8 cellular contexts compared by ENCODE assay signal in genomic region chr16:50210266-50211038, GRCh38. TPM values are rescaled to one million over a fixed set of nuclear protein-coding genes. Genes with fewer than 3 reads are reported as not detected.
DNase-seq lines count a peak whose midpoint lies in the region; ATAC-seq and TF ChIP-seq lines count a peak whose summit lies in the region.

No MANE protein-coding gene starts in this region.

- CTCF ChIA-PET in AG04449 (lab: Yijun Ruan, JAX), result interaction anchor here (0.6 to 13.0 kb wide), 64 partner anchors 9 to 803 kb away, joined by 3 to 249 read pairs (median 5); partner anchors contain the start of genes CNEP1R1 and HEATR3

- POLR2A ChIA-PET in AG04449 (lab: Yijun Ruan, JAX), result interaction anchor here (1.0 to 1.8 kb wide), 2 partner anchors 58 to 185 kb away, joined by 4 to 7 read pairs; partner anchors contain the start of gene CNEP1R1

- H3K36me3 ChIP-seq in colonic mucosa (no peaks in the 10 kb centered on the region), left lung (peaks cover 0 to 25% of the 10 kb centered on the region in 2 donors)

- H3K4me3 ChIP-seq in AG04449 (ENCODE audit: low read depth, low read length), result no peak overlapping the region
- H3K4me3 ChIP-seq in colonic mucosa, result no peak overlapping the region
- no peak overlapping the region for H3K4me3 ChIP-seq in left lung

- H3K9me3 ChIP-seq in colonic mucosa (no peaks in the 10 kb centered on the region), left lung (no peaks in the 10 kb centered on the region)

- H3K27me3 ChIP-seq in colonic mucosa (no peaks in the 10 kb centered on the region), left lung (no peaks in the 10 kb centered on the region)

- H3K27ac ChIP-seq in colonic mucosa (peak overlapping the region; percentile 46), left lung (peak overlapping the region; percentile 20 to 50)

- peak overlapping the region in 1 of 2 donors; percentile 13 for H3K9ac ChIP-seq in colonic mucosa (ENCODE audit: low read depth in 2 of 2, low read length in 2 of 2)

- intact Hi-C loops in colonic mucosa (cut with DNase I), result loop anchor here (5.0 to 10.0 kb wide), 2 partner anchors 143 to 454 kb away; partner anchors contain the start of gene HEATR3
- intact Hi-C loops in left lung (cut with DNase I), result loop anchor here in 1 of 2 donors (10.0 kb wide), 1 partner anchor 186 kb away; the partner anchor contains the start of gene CNEP1R1

- H3K4me1 ChIP-seq in colonic mucosa (peaks cover 20% of the 10 kb centered on the region), left lung (peaks cover 21 to 44% of the 10 kb centered on the region in 2 donors)

- DNase-seq in AG04449 (ENCODE audit: low read depth, low spot score) (peak; percentile 75), NCI-H2227 (lab: John Stamatoyannopoulos, UW; ENCODE audit: unreplicated experiment) (peak; percentile 59), colonic mucosa (peak; percentile 76), left lung (peak; percentile 79 to 84)
- DNase-seq in activated CD4-positive, alpha-beta T cell treated with anti-CD3 and anti-CD28 coated beads for 4 hours, result peak; percentile 46 to 58
- DNase-seq in stimulated activated CD4-positive, alpha-beta T cell treated with anti-CD3 and anti-CD28 coated beads, Interleukin-4, amount 100 ng/mL, for 24 hours, result peak; percentile 65

- peak; percentile 90 for ATAC-seq in GM18511 (IDR thresholded peaks at IDR 0.05; ENCODE audit: unreplicated experiment)
- ATAC-seq in HG03060 (IDR thresholded peaks at IDR 0.05; ENCODE audit: low read depth, unreplicated experiment), result peak; percentile 64
- peak; percentile 94 for ATAC-seq in left lung

- TF ChIP-seq CTCF in AG04449 (IDR thresholded peaks at IDR 0.05; ENCODE audit: insufficient read depth, low read length, missing control alignments) (peak; percentile 91), colonic mucosa (IDR thresholded peaks at IDR 0.05) (peak; percentile 66), left lung (IDR thresholded peaks at IDR 0.05) (peak; percentile 53 to 65)

RNA-seq across cellular contexts. Expression of gene ADCY7, which starts 55.9 kb away (rescaled TPM):
- total RNA-seq in colonic mucosa, result 10 to 100 TPM; 15.8 to 19.2 TPM
- 100 to 1,000 TPM in 1 of 2 donors, 10 to 100 TPM in 1; 77.6 to 116 TPM for total RNA-seq in left lung

RNA-seq across cellular contexts. Expression of gene TENT4B, which starts 57.3 kb away (rescaled TPM):
- total RNA-seq in colonic mucosa (10 to 100 TPM; 13.5 to 15.6 TPM), left lung (10 to 100 TPM; 14.8 to 14.9 TPM)
